Comparison of ENCODE assay signal across 1 cellular context in the genomic region with DNA sequence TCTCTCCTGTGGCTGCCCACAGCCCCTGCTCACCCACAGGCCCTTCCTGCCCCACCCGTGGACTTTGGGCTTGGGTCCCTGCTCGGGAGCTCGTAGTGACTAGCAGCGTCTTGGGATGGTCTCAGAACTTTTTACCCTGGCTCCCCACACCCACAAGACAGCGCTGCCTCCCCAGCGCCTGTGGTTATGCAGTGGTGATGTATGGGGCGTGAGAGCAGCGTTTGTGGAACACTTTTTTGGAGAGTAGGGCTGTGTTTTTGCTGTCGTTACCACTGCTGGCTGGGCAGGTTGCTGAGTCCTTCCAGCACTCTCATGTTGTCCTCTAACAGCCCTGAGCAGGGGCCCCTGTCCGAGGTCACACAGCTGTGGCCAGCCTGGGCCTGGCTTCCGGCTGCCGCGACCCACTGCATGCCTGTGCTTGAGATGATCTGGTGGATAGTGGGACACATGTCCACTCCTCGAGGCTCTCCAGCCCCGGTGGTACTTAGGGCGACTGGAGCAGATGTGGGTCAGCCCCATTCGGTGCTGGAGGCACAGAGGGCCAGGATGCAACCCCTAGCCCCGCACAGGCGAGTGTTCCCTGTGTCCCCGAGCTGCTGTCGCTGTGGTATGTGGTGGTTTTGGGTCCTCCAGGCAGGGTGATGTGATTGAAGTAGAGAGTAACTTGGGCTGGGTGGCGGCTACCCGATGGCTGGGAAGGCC.
TF ChIP-seq lines count a peak whose summit lies in the region.

No MANE protein-coding gene starts in this region.

TF ChIP-seq in H1, 55 proteins besides CTCF, POLR2A, EP300 and RAD21:
- no peak for TF ChIP-seq SAP30 (IDR thresholded peaks at IDR 0.05; ENCODE audit: insufficient read depth, insufficient replicate concordance, low read length)
- no peak for TF ChIP-seq JUN (IDR thresholded peaks at IDR 0.05; ENCODE audit: low read depth, low read length)
- TF ChIP-seq HDAC6 (IDR thresholded peaks at IDR 0.05; ENCODE audit: low read depth, low read length): no peak
- TF ChIP-seq, protein P1, sequence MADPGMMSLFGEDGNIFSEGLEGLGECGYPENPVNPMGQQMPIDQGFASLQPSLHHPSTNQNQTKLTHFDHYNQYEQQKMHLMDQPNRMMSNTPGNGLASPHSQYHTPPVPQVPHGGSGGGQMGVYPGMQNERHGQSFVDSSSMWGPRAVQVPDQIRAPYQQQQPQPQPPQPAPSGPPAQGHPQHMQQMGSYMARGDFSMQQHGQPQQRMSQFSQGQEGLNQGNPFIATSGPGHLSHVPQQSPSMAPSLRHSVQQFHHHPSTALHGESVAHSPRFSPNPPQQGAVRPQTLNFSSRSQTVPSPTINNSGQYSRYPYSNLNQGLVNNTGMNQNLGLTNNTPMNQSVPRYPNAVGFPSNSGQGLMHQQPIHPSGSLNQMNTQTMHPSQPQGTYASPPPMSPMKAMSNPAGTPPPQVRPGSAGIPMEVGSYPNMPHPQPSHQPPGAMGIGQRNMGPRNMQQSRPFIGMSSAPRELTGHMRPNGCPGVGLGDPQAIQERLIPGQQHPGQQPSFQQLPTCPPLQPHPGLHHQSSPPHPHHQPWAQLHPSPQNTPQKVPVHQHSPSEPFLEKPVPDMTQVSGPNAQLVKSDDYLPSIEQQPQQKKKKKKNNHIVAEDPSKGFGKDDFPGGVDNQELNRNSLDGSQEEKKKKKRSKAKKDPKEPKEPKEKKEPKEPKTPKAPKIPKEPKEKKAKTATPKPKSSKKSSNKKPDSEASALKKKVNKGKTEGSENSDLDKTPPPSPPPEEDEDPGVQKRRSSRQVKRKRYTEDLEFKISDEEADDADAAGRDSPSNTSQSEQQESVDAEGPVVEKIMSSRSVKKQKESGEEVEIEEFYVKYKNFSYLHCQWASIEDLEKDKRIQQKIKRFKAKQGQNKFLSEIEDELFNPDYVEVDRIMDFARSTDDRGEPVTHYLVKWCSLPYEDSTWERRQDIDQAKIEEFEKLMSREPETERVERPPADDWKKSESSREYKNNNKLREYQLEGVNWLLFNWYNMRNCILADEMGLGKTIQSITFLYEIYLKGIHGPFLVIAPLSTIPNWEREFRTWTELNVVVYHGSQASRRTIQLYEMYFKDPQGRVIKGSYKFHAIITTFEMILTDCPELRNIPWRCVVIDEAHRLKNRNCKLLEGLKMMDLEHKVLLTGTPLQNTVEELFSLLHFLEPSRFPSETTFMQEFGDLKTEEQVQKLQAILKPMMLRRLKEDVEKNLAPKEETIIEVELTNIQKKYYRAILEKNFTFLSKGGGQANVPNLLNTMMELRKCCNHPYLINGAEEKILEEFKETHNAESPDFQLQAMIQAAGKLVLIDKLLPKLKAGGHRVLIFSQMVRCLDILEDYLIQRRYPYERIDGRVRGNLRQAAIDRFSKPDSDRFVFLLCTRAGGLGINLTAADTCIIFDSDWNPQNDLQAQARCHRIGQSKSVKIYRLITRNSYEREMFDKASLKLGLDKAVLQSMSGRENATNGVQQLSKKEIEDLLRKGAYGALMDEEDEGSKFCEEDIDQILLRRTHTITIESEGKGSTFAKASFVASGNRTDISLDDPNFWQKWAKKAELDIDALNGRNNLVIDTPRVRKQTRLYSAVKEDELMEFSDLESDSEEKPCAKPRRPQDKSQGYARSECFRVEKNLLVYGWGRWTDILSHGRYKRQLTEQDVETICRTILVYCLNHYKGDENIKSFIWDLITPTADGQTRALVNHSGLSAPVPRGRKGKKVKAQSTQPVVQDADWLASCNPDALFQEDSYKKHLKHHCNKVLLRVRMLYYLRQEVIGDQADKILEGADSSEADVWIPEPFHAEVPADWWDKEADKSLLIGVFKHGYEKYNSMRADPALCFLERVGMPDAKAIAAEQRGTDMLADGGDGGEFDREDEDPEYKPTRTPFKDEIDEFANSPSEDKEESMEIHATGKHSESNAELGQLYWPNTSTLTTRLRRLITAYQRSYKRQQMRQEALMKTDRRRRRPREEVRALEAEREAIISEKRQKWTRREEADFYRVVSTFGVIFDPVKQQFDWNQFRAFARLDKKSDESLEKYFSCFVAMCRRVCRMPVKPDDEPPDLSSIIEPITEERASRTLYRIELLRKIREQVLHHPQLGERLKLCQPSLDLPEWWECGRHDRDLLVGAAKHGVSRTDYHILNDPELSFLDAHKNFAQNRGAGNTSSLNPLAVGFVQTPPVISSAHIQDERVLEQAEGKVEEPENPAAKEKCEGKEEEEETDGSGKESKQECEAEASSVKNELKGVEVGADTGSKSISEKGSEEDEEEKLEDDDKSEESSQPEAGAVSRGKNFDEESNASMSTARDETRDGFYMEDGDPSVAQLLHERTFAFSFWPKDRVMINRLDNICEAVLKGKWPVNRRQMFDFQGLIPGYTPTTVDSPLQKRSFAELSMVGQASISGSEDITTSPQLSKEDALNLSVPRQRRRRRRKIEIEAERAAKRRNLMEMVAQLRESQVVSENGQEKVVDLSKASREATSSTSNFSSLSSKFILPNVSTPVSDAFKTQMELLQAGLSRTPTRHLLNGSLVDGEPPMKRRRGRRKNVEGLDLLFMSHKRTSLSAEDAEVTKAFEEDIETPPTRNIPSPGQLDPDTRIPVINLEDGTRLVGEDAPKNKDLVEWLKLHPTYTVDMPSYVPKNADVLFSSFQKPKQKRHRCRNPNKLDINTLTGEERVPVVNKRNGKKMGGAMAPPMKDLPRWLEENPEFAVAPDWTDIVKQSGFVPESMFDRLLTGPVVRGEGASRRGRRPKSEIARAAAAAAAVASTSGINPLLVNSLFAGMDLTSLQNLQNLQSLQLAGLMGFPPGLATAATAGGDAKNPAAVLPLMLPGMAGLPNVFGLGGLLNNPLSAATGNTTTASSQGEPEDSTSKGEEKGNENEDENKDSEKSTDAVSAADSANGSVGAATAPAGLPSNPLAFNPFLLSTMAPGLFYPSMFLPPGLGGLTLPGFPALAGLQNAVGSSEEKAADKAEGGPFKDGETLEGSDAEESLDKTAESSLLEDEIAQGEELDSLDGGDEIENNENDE (IDR thresholded peaks at IDR 0.05; ENCODE audit: insufficient replicate concordance, low read length): no peak
- TF ChIP-seq RBBP5 (IDR thresholded peaks at IDR 0.05; ENCODE audit: borderline replicate concordance, low read depth, low read length): no peak
- TF ChIP-seq, protein P2, sequence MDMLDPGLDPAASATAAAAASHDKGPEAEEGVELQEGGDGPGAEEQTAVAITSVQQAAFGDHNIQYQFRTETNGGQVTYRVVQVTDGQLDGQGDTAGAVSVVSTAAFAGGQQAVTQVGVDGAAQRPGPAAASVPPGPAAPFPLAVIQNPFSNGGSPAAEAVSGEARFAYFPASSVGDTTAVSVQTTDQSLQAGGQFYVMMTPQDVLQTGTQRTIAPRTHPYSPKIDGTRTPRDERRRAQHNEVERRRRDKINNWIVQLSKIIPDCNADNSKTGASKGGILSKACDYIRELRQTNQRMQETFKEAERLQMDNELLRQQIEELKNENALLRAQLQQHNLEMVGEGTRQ (IDR thresholded peaks at IDR 0.05; ENCODE audit: low read length): no peak
- no peak for TF ChIP-seq KDM4A (IDR thresholded peaks at IDR 0.05; ENCODE audit: low read depth, low read length, severe bottlenecking)
- TF ChIP-seq POLR2AphosphoS5 (IDR thresholded peaks at IDR 0.05; ENCODE audit: low read depth, low read length): no peak
- TF ChIP-seq SP2 (IDR thresholded peaks at IDR 0.05; ENCODE audit: low read length): no peak
- TF ChIP-seq CBX5 (IDR thresholded peaks at IDR 0.05; ENCODE audit: low read depth, low read length): no peak
- TF ChIP-seq TAF7 (optimal IDR thresholded peaks at IDR 0.05; ENCODE audit: borderline replicate concordance, low read depth, low read length): no peak
- no peak for TF ChIP-seq KDM5A (IDR thresholded peaks at IDR 0.05; ENCODE audit: low read length)
